In genomic region chr9:17600962-17601593, GRCh38 we compare ENCODE assay signal across 19 cellular contexts. TPM values are rescaled to one million over a fixed set of nuclear protein-coding genes. Genes with fewer than 3 reads are reported as not detected.
DNase-seq lines count a peak whose midpoint lies in the region; ATAC-seq lines count a peak whose summit lies in the region.
"Had no signal": no experiment of that assay in that cellular context is flagged by ENCODE, and none has a peak within 500 bp of the region (broad histone marks: within the 10 kb centered on the region; RNA-seq: fewer than 3 reads in every experiment).

No MANE protein-coding gene starts in this region.

- no peaks in the 10 kb centered on the region for H3K9me3 ChIP-seq in adipocyte (ENCODE audit: control insufficient read depth, low read length)
- H3K9me3 ChIP-seq: esophagus muscularis mucosa had no signal

- intact Hi-C loops in cardiac septum (cut with DNase I) = no loop called here

- H3K36me3 ChIP-seq in adipocyte (ENCODE audit: control insufficient read depth, insufficient read depth, low read length, severe bottlenecking) = no peaks in the 10 kb centered on the region
- H3K36me3 ChIP-seq: esophagus muscularis mucosa had no signal

- H3K9ac ChIP-seq in adipocyte (ENCODE audit: low read length) = no peak overlapping the region

- H3K4me3 ChIP-seq in adipocyte (ENCODE audit: low read length) = no peak overlapping the region
- H3K4me3 ChIP-seq: esophagus muscularis mucosa had no signal

- in situ Hi-C loops in KBM-7 (cut with MboI; ENCODE audit: low pct_unique_long_range_greater_than_20kb, low sequenced_read_pairs) = no loop called here

- no peaks in the 10 kb centered on the region for H3K4me1 ChIP-seq in adipocyte (ENCODE audit: control insufficient read depth, insufficient read depth, low read length)

- peaks cover 28% of the 10 kb centered on the region for H3K27me3 ChIP-seq in adipocyte (replicated peaks; ENCODE audit: control insufficient read depth, insufficient read depth, low read length)
- H3K27me3 ChIP-seq: esophagus muscularis mucosa had no signal

- DNase-seq in COLO829 (ENCODE audit: low spot score) = peak; percentile 35
- DNase-seq in KBM-7 = peak; percentile 52
- DNase-seq in adipocyte (ENCODE audit: low read depth) = peak; percentile 73
- peak; percentile 74 for DNase-seq in iris pigment epithelial cell (ENCODE audit: low read depth)
- DNase-seq in activated CD8-positive, alpha-beta memory T cell treated with anti-CD3 and anti-CD28 coated beads, Interleukin-2, amount 50 U/mL, for 4 hours = no peak
- DNase-seq in cardiac septum (ENCODE audit: low spot score) = no peak
- DNase-seq: activated gamma-delta T cell treated with Interleukin-2 at 50 U/mL for 16 hours; aorta; dermis blood vessel endothelial cell; naive B cell; NCI-H774; stimulated activated CD4-positive, alpha-beta T cell treated with anti-CD3 and anti-CD28 coated beads, Interleukin-15, amount 100 ng/mL, for 24 hours had no signal

- no peak for ATAC-seq in GM19455 (IDR thresholded peaks at IDR 0.05; ENCODE audit: unreplicated experiment)
- ATAC-seq in GM19397 (IDR thresholded peaks at IDR 0.05; ENCODE audit: unreplicated experiment) = no peak
- ATAC-seq: activated CD4-positive, CD25-positive, alpha-beta regulatory T cell treated with anti-CD3 and anti-CD28 coated beads, Interleukin-2, amount 50 U/mL, for 24 hours; left lobe of liver had no signal

RNA-seq across cellular contexts. Expression of gene SH3GL2, which starts 22.2 kb away (rescaled TPM):
- 7.3 TPM for total RNA-seq in cardiac septum
- total RNA-seq: aorta; left lobe of liver; posterior vena cava; T-helper 1 cell treated with Interleukin-12 subunit alpha and Interleukin-12 subunit beta and Interleukin-4 antibody, amounts not matched to agents 30 ng/mL and 1 ng/mL, for 36 hours had no signal

Comparison
In these comparisons a context has a peak if more than half of its experiments do, and no peak if none do; other contexts are left out.
1. DNase-seq: peak in COLO829 (single experiment), KBM-7 (single experiment), adipocyte (single experiment) and iris pigment epithelial cell (single experiment); none in activated CD8-positive, alpha-beta memory T cell treated with anti-CD3 and anti-CD28 coated beads, Interleukin-2, amount 50 U/mL, for 4 hours (single experiment) and cardiac septum (single experiment).